Comparison of ENCODE assay signal across 3 cellular contexts in the genomic region with DNA sequence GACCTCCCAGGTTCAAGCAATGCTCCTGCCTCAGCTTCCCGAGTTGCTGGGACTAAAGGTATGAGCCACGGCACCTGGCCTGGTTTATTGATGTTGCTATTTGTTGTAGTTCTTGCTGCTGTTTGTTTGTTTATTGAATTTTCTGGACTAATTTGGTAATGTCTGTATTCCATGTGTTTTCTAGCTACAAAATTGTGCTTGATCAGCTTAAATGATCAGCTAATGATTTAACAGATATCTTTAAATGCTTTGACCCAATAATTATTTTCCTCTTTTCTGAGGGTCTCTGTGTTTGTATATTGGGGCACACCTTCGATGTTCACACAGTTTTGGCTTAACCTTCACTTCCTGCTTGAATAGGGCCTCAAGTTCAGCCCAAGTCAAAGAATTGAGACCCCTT.
TF ChIP-seq lines count a peak whose summit lies in the region.

No MANE protein-coding gene starts in this region.

TF ChIP-seq in A549, 52 proteins besides CTCF, POLR2A, EP300 and RAD21:
- TF ChIP-seq, protein P1, sequence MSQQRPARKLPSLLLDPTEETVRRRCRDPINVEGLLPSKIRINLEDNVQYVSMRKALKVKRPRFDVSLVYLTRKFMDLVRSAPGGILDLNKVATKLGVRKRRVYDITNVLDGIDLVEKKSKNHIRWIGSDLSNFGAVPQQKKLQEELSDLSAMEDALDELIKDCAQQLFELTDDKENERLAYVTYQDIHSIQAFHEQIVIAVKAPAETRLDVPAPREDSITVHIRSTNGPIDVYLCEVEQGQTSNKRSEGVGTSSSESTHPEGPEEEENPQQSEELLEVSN (IDR thresholded peaks at IDR 0.05; ENCODE audit: borderline replicate concordance, low read depth) = no peak
- TF ChIP-seq MAFK (IDR thresholded peaks at IDR 0.05; ENCODE audit: partially characterized antibody) = peak; percentile 59

TF ChIP-seq in IMR-90, 13 proteins besides CTCF, POLR2A, EP300 and RAD21:
- no peak for TF ChIP-seq RFX5 (IDR thresholded peaks at IDR 0.05; ENCODE audit: low read depth, low read length)
- peak; percentile 65 for TF ChIP-seq MAFK (IDR thresholded peaks at IDR 0.05; ENCODE audit: low read depth, low read length)

TF ChIP-seq in K562, 482 proteins besides CTCF, POLR2A, EP300 and RAD21:
- TF ChIP-seq ZNF316 (IDR thresholded peaks at IDR 0.05) = peak; percentile 72
- TF ChIP-seq HNRNPUL1 (IDR thresholded peaks at IDR 0.05; ENCODE audit: low read length) = no peak
- TF ChIP-seq MAFG (tag; conservative IDR thresholded peaks at IDR 0.05) = 0 out of 2 replicates have a peak, but pooled peaks have one; percentile 30
- TF ChIP-seq C11orf30 (IDR thresholded peaks at IDR 0.05; ENCODE audit: low read depth) = peak; percentile 23; the same call in 1 of the 2 replicates
TF ChIP-seq in K562: peak in this region for 3.
